In the genomic region with DNA sequence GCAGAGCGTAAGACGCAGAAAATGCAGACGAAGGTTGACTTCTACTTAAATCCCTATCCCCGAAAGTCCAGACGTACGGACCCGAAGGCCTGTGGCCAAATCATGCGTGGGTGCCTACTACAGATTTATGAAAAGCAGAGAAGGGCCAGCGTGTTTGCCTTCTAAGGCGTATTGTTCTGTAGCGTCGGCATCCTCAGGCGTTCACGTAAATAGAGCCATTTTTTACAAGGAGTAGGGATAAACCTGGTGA, we compare ENCODE assay signal across 8 cellular contexts. TPM values are rescaled to one million over a fixed set of nuclear protein-coding genes. Genes with fewer than 3 reads are reported as not detected.
DNase-seq lines count a peak whose midpoint lies in the region; ATAC-seq and TF ChIP-seq lines count a peak whose summit lies in the region.

No MANE protein-coding gene starts in this region.

- BruUV-seq in A673 (replicated peaks; lab: Mats Ljungman, UMichigan) = no TSS peak

- H3K4me3 Mint-ChIP-seq in endothelial cell (ENCODE audit: unreplicated experiment) = peak overlapping the region; percentile 90
- H3K4me3 Mint-ChIP-seq in natural killer cell = peak overlapping the region; percentile 75

- no peak overlapping the region for H3K27ac ChIP-seq in A673 (ENCODE audit: low read depth, low read length, poor library complexity, severe bottlenecking)
- no peak overlapping the region for H3K27ac ChIP-seq in HUES6 (ENCODE audit: low read depth, low read length)

- H3K36me3 Mint-ChIP-seq in endothelial cell (ENCODE audit: low read depth, unreplicated experiment) (no peaks in the 10 kb centered on the region), natural killer cell (no peaks in the 10 kb centered on the region)

- H3K4me3 ChIP-seq in A673 (ENCODE audit: low read depth, low read length, poor library complexity, severe bottlenecking) (peak overlapping the region; percentile 34), HUES6 (ENCODE audit: low read depth, low read length) (peak overlapping the region; percentile 81)

- peak in 1 of 3 donors; percentile 13 for ATAC-seq in natural killer cell

- DNase-seq in A673 (ENCODE audit: low spot score) (no peak), endothelial cell (ENCODE audit: low spot score) (no peak), natural killer cell (no peak), NCI-H1417 (lab: John Stamatoyannopoulos, UW) (no peak), GM03348 (ENCODE audit: low spot score) (no peak), kidney glomerular epithelial cell (lab: John Stamatoyannopoulos, UW) (no peak)
- no peak for DNase-seq in activated CD4-positive, CD25-positive, alpha-beta regulatory T cell (lab: John Stamatoyannopoulos, UW)

- H3K36me3 ChIP-seq in A673 (ENCODE audit: insufficient read depth, low read length, poor library complexity, severe bottlenecking) (no peaks in the 10 kb centered on the region), HUES6 (ENCODE audit: control insufficient read depth, insufficient read depth, low read length) (no peaks in the 10 kb centered on the region)

- H3K27ac Mint-ChIP-seq in endothelial cell (ENCODE audit: unreplicated experiment) = peak overlapping the region; percentile 95
- no peak overlapping the region for H3K27ac Mint-ChIP-seq in natural killer cell

- intact Hi-C loops in A673 (cut with micrococcal nuclease; ENCODE audit: unreplicated experiment) = no loop called here
- intact Hi-C loops in natural killer cell (cut with micrococcal nuclease) = no loop called here

- H3K27me3 Mint-ChIP-seq in endothelial cell (ENCODE audit: unreplicated experiment) (peaks cover 12% of the 10 kb centered on the region), natural killer cell (ENCODE audit: low read depth in 2 of 2) (peaks cover 34 to 54% of the 10 kb centered on the region in 2 donors)

- H3K4me1 ChIP-seq in A673 (ENCODE audit: insufficient read depth, low read length, poor library complexity, severe bottlenecking) (no peaks in the 10 kb centered on the region), HUES6 (ENCODE audit: control insufficient read depth, insufficient read depth, low read length) (peaks cover 21% of the 10 kb centered on the region)

- POLR2A ChIA-PET in A673 (lab: Charles Lee; ENCODE audit: low non-redundant PET) = no interaction called here

- H3K9me3 Mint-ChIP-seq in endothelial cell (ENCODE audit: unreplicated experiment) = no peaks in the 10 kb centered on the region
- H3K9me3 Mint-ChIP-seq in natural killer cell = no peaks in the 10 kb centered on the region

- H3K4me1 Mint-ChIP-seq in endothelial cell (ENCODE audit: unreplicated experiment) = peaks cover 27% of the 10 kb centered on the region
- H3K4me1 Mint-ChIP-seq in natural killer cell = peaks cover 14 to 21% of the 10 kb centered on the region in 2 donors

- no peaks in the 10 kb centered on the region for H3K9me3 ChIP-seq in A673 (ENCODE audit: low read depth, low read length, poor library complexity, severe bottlenecking)
- H3K9me3 ChIP-seq in HUES6 (ENCODE audit: control insufficient read depth, insufficient read depth, low read depth, low read length) = no peaks in the 10 kb centered on the region

- TF ChIP-seq CTCF in A673 (conservative IDR thresholded peaks at IDR 0.05; ENCODE audit: low read depth, low read length) (no peak), endothelial cell (IDR thresholded peaks at IDR 0.05; ENCODE audit: unreplicated experiment) (no peak), natural killer cell (IDR thresholded peaks at IDR 0.05) (no peak)

- CTCF ChIA-PET in A673 (lab: Charles Lee) = no interaction called here

- peaks cover 33% of the 10 kb centered on the region for H3K27me3 ChIP-seq in A673 (replicated peaks; ENCODE audit: insufficient read depth, low read depth, low read length, poor library complexity)
- peaks cover 52% of the 10 kb centered on the region for H3K27me3 ChIP-seq in HUES6 (ENCODE audit: control insufficient read depth, insufficient read depth, low read length)

- peak overlapping the region; percentile 75 for H3K9ac ChIP-seq in HUES6 (ENCODE audit: low read length)

RNA-seq across cellular contexts. Expression of gene GIPC2, which starts 0.2 kb away (rescaled TPM):
- total RNA-seq in A673 (2021) (0.07 TPM in 1 of 2 replicates, not detected in the other), endothelial cell (ENCODE audit: unreplicated experiment) (2.9 TPM), natural killer cell (not detected)

RNA-seq across cellular contexts. Expression of gene DNAJB4, which starts 40.8 kb away (rescaled TPM):
- total RNA-seq in A673 (2021) = 28.3 and 34.5 TPM in 2 replicates
- 22.1 TPM for total RNA-seq in endothelial cell (ENCODE audit: unreplicated experiment)
- total RNA-seq in natural killer cell = 10 to 100 TPM; 26.8 to 30.7 (median 28.2) TPM
